1 cellular context compared by ENCODE assay signal in genomic region chr6:15247750-15248450, GRCh38.
TF ChIP-seq lines count a peak whose summit lies in the region.

No MANE protein-coding gene starts in this region.

TF ChIP-seq in K562, 482 proteins besides CTCF, POLR2A, EP300 and RAD21 (continued from another document and continues in another):
- TF ChIP-seq CTBP1 (IDR thresholded peaks at IDR 0.05; ENCODE audit: borderline replicate concordance) (peak; percentile 10; the same call in 1 of the 2 replicates), BDP1 (IDR thresholded peaks at IDR 0.05; ENCODE audit: insufficient read depth, insufficient read length) (no peak), YY1 (IDR thresholded peaks at IDR 0.05; ENCODE audit: borderline replicate concordance in 1 of 3, control insufficient read depth in 1 of 3, extremely low read depth in 1 of 3, insufficient read depth in 3 of 3, insufficient read length in 1 of 3, insufficient replicate concordance in 2 of 3, low read depth in 1 of 3, low read length in 2 of 3) (peak in 1 of 3 experiments; percentile 57), SAP30 (IDR thresholded peaks at IDR 0.05; ENCODE audit: borderline replicate concordance, insufficient read depth, low read depth, low read length, poor library complexity, severe bottlenecking) (peak; percentile 81), RNF2 (IDR thresholded peaks at IDR 0.05) (no peak), ELF4 (CRISPR knock-in tag; IDR thresholded peaks at IDR 0.05) (no peak), TSHZ1 (CRISPR knock-in tag; IDR thresholded peaks at IDR 0.05) (no peak), SNRNP70 (optimal IDR thresholded peaks at IDR 0.05; ENCODE audit: low read depth, low read length) (no peak), ZBTB7A (IDR thresholded peaks at IDR 0.05; ENCODE audit: borderline replicate concordance, control insufficient read depth, low read depth, low read length) (no peak; the same call in none of the 2 replicates), YBX1 (IDR thresholded peaks at IDR 0.05) (no peak), ARID4B (CRISPR knock-in tag; IDR thresholded peaks at IDR 0.05) (peak; percentile 46; the same call in 1 of the 2 replicates), RBM39 (optimal IDR thresholded peaks at IDR 0.05; ENCODE audit: low read depth, low read length) (no peak), ZNF232 (CRISPR knock-in tag; IDR thresholded peaks at IDR 0.05) (0 out of 2 replicates have a peak, but pooled peaks have one; percentile 19), GTF2A2 (tag; IDR thresholded peaks at IDR 0.05) (no peak), MYC (IDR thresholded peaks at IDR 0.05; ENCODE audit: low read depth, low read length) (peak; percentile 57), MYC (CRISPR knock-in tag; IDR thresholded peaks at IDR 0.05; ENCODE audit: borderline replicate concordance, low read depth) (no peak), ZNF717 (CRISPR knock-in tag; IDR thresholded peaks at IDR 0.05) (no peak), MTF1 (CRISPR knock-in tag; IDR thresholded peaks at IDR 0.05; ENCODE audit: borderline replicate concordance) (no peak), LCOR (CRISPR knock-in tag; IDR thresholded peaks at IDR 0.05) (no peak), IRF9 (tag; IDR thresholded peaks at IDR 0.05) (no peak), EHMT2 (IDR thresholded peaks at IDR 0.05) (no peak), RBBP5 (IDR thresholded peaks at IDR 0.05; ENCODE audit: borderline replicate concordance, insufficient read depth, low read length, poor library complexity, severe bottlenecking) (peak; percentile 89), POLR2B (IDR thresholded peaks at IDR 0.05; ENCODE audit: low read depth, partially characterized antibody) (no peak), CLOCK (CRISPR knock-in tag; IDR thresholded peaks at IDR 0.05; ENCODE audit: borderline replicate concordance) (no peak), SRSF9 (IDR thresholded peaks at IDR 0.05; ENCODE audit: borderline replicate concordance, low read depth, low read length) (no peak), GTF2F1 (IDR thresholded peaks at IDR 0.05; ENCODE audit: low read depth, low read length) (no peak), EP400 (IDR thresholded peaks at IDR 0.05) (peak; percentile 21; the same call in 1 of the 2 replicates), NR4A1 (CRISPR knock-in tag; IDR thresholded peaks at IDR 0.05) (no peak), NR4A1 (tag; IDR thresholded peaks at IDR 0.05) (peak; percentile 22; the same call in 1 of the 2 replicates), CHCHD3 (CRISPR knock-in tag; IDR thresholded peaks at IDR 0.05) (no peak), NFRKB (IDR thresholded peaks at IDR 0.05; ENCODE audit: low read depth) (peak; percentile 46; the same call in 1 of the 2 replicates), HES1 (IDR thresholded peaks at IDR 0.05; ENCODE audit: low read depth) (peak; percentile 39; the same call in 1 of the 2 replicates), SMAD3 (CRISPR knock-in tag; conservative IDR thresholded peaks at IDR 0.05) (no peak), TBP (optimal IDR thresholded peaks at IDR 0.05; ENCODE audit: low read depth, low read length) (peak; percentile 63), ZNF134 (CRISPR knock-in tag; conservative IDR thresholded peaks at IDR 0.05) (no peak), ZNF133 (CRISPR knock-in tag; IDR thresholded peaks at IDR 0.05) (no peak), ETS1 (conservative IDR thresholded peaks at IDR 0.05; ENCODE audit: control insufficient read depth, low read depth, low read length) (0 out of 2 replicates have a peak, but pooled peaks have one; percentile 37), BRF2 (IDR thresholded peaks at IDR 0.05; ENCODE audit: borderline replicate concordance, insufficient read depth, insufficient read length) (no peak), CSDE1 (IDR thresholded peaks at IDR 0.05) (no peak), HMBOX1 (IDR thresholded peaks at IDR 0.05) (peak; percentile 89), HOMEZ (CRISPR knock-in tag; IDR thresholded peaks at IDR 0.05) (no peak), ZNF583 (CRISPR knock-in tag; IDR thresholded peaks at IDR 0.05) (0 out of 2 replicates have a peak, but pooled peaks have one; percentile 23), CBX2 (IDR thresholded peaks at IDR 0.05; ENCODE audit: insufficient read depth, low read length, poor library complexity, severe bottlenecking) (no peak), ZNF143 (CRISPR knock-in tag; IDR thresholded peaks at IDR 0.05) (no peak), KAT2B (IDR thresholded peaks at IDR 0.05; ENCODE audit: low read depth, low read length) (no peak), IRF2 (CRISPR knock-in tag; IDR thresholded peaks at IDR 0.05) (no peak), SPI1 (IDR thresholded peaks at IDR 0.05; ENCODE audit: borderline replicate concordance, low read depth, low read length) (no peak)
